Comparison of ENCODE assay signal across 7 cellular contexts in genomic region chr17:17784599-17785264, GRCh38. TPM values are rescaled to one million over a fixed set of nuclear protein-coding genes. Genes with fewer than 3 reads are reported as not detected.
DNase-seq lines count a peak whose midpoint lies in the region; ATAC-seq and TF ChIP-seq lines count a peak whose summit lies in the region.

No MANE protein-coding gene starts in this region.

- no peaks in the 10 kb centered on the region for H3K9me3 ChIP-seq in ovary

- no peaks in the 10 kb centered on the region for H3K36me3 ChIP-seq in ovary

- DNase-seq in NB4 (ENCODE audit: low read depth) (peak; percentile 48), ovary (peak in 3 of 5 donors; percentile 20 to 52 (median 41)), iPS-NIHi7 (ENCODE audit: extremely low spot score) (no peak), LoVo (ENCODE audit: low spot score) (no peak)

- peaks cover 16% of the 10 kb centered on the region for H3K4me1 ChIP-seq in ovary (ENCODE audit: insufficient read depth)

- TF ChIP-seq CTCF in GM12873 (IDR thresholded peaks at IDR 0.05; ENCODE audit: insufficient read depth, low read depth, low read length, missing control alignments) (peak; percentile 57), NB4 (IDR thresholded peaks at IDR 0.05; ENCODE audit: low read depth, low read length) (peak; percentile 20), ovary (IDR thresholded peaks at IDR 0.05) (no peak)

- intact Hi-C loops in ovary (cut with DNase I): no loop called here

- H3K27ac ChIP-seq in cingulate gyrus (ENCODE audit: low read depth, low read length) (peak overlapping the region; percentile 70), ovary (peak overlapping the region in 1 of 2 donors; percentile 10)

- no peak for TF ChIP-seq POLR2A in NB4 (IDR thresholded peaks at IDR 0.05; ENCODE audit: extremely low read depth, insufficient read length)
- TF ChIP-seq POLR2A in ovary (IDR thresholded peaks at IDR 0.05): no peak

- 70 to 79% (median 70%) methylated on average over 9 of the region's 9 CpGs for WGBS in ovary, 3 donors

- no peak for ATAC-seq in HG03135 (IDR thresholded peaks at IDR 0.05; ENCODE audit: unreplicated experiment)

- H3K4me3 ChIP-seq in NB4 (ENCODE audit: low read depth, low read length) (no peak overlapping the region), ovary (no peak overlapping the region)

- TF ChIP-seq EP300 in ovary (IDR thresholded peaks at IDR 0.05): no peak

- H3K27me3 ChIP-seq in ovary: no peaks in the 10 kb centered on the region

RNA-seq across cellular contexts. Expression of gene SREBF1, which starts 52.1 kb away (rescaled TPM):
- 100 to 1,000 TPM in 3 of 7 donors, 10 to 100 TPM in 4; 30.3 to 190 (median 97.4) TPM for total RNA-seq in ovary
- 10 to 100 TPM; 24.3 to 44.3 TPM for polyA plus RNA-seq in ovary

Comparison
In these comparisons a context has a peak if more than half of its experiments do, and no peak if none do; other contexts are left out.
1. CTCF ChIP-seq: peak in GM12873 (single experiment) and NB4 (single experiment); none in ovary (0 of 3).
2. DNase-seq: peak in NB4 (single experiment) and ovary (3 of 5); none in iPS-NIHi7 (single experiment) and LoVo (single experiment).